ENCODE assay signal across 16 cellular contexts in the genomic region with DNA sequence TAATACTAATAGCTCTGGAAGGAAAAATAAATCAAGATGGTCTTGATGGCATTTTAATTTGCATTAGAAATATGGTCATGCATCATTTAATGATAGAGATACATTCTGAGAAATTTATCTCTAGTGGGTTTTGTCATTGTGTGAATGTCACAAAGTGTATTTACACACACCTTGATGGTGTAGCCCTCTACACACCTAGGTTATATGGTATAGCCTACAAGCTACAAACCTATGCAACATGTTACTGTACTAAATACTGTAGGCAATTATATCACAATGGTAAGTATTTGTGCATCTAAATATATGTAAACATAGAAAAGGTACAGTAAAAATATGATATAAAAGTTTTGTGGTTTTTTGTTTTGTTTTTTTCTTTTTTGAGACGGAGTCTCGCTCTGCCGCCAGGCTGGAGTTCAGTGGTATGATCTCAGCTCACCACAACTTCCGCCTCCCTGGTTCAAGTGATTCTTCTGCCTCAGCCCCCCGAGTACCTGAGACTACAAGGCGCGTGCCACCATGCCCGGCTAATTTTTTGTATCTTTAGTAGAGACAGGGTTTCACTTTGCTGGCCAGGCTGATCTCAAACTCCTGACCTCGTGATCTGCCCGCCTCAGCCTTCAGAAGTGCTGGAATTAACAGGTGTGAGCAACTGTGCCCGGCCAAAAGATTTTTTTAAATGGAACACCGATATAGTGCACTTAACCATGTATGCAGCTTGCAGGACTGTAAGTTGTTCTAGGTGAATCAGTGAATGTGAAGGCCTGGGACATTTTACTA.
DNase-seq lines count a peak whose midpoint lies in the region; ATAC-seq, FAIRE-seq and TF ChIP-seq lines count a peak whose summit lies in the region.
"Had no signal": no experiment of that assay in that cellular context is flagged by ENCODE, and none has a peak within 500 bp of the region (broad histone marks: within the 10 kb centered on the region; RNA-seq: fewer than 3 reads in every experiment).

No MANE protein-coding gene starts in this region.

- WGBS in GM12878 (ENCODE audit: insufficient coverage, insufficient replicate concordance, low lambda C conversion rate, missing lambda C conversion rate): 98% methylated on average over 12 of the region's 12 CpGs

- intact Hi-C loops in GM12878 (cut with micrococcal nuclease; ENCODE audit: unreplicated experiment): loop anchor here (5.0 kb wide), 1 partner anchor 49 kb away; no protein-coding TSS in a partner anchor

- H3K4me2 ChIP-seq in GM12878 (ENCODE audit: control insufficient read depth, insufficient read depth): peak overlapping the region; percentile 51
- H3K4me2 ChIP-seq: BLaER1 treated with 17β-estradiol and CSF1 and Interleukin-3, amounts not matched to agents 10 nM and 100 nM; PC-9 had no signal

- peak overlapping the region; percentile 76 for H3K4me3 Mint-ChIP-seq in activated CD8-positive, alpha-beta T cell treated with anti-CD3 and anti-CD28 coated beads, Interleukin-2, amount 10 ng/mL, durations not matched to agents 7 days and 5 days

- TF ChIP-seq EP300 in GM12878 (IDR thresholded peaks at IDR 0.05; ENCODE audit: borderline replicate concordance in 1 of 2, control insufficient read depth in 1 of 2, low read depth in 2 of 2, low read length in 2 of 2): no peak

- POLR2A ChIA-PET in activated CD8-positive, alpha-beta T cell treated with anti-CD3 and anti-CD28 coated beads, Interleukin-2, amount 10 ng/mL, durations not matched to agents 7 days and 5 days (lab: Charles Lee): interaction anchor here (0.6 to 1.8 kb wide), 3 partner anchors 8 to 127 kb away, joined by 3 to 10 read pairs (median 5); partner anchors contain the start of genes R3HDM1 and ZRANB3
- POLR2A ChIA-PET in GM12878 (lab: Charles Lee): no interaction called here

- in situ Hi-C loops in GM12878 (cut with MboI): no loop called here

- H4K20me1 ChIP-seq in GM12878 (ENCODE audit: control insufficient read depth, insufficient read depth): no peaks in the 10 kb centered on the region
- H4K20me1 ChIP-seq: BLaER1 treated with 17β-estradiol and CSF1 and Interleukin-3, amounts not matched to agents 10 nM and 100 nM had no signal

- H3K27ac Mint-ChIP-seq in activated CD8-positive, alpha-beta T cell treated with anti-CD3 and anti-CD28 coated beads, Interleukin-2, amount 10 ng/mL, durations not matched to agents 7 days and 5 days: peak overlapping the region; percentile 97

- BruUV-seq in GM12878 (replicated peaks; lab: Mats Ljungman, UMichigan): no TSS peak

- peaks cover 0 to 13% of the 10 kb centered on the region in 2 experiments for H3K36me3 ChIP-seq in GM12878 (ENCODE audit: control insufficient read depth in 2 of 2, insufficient read depth in 2 of 2, low read length in 1 of 2)

- H3K9me3 ChIP-seq in GM12878 (replicated peaks; ENCODE audit: control insufficient read depth, insufficient read depth, low read length): no peaks in the 10 kb centered on the region
- H3K9me3 ChIP-seq: BLaER1 treated with 17β-estradiol and CSF1 and Interleukin-3, amounts not matched to agents 10 nM and 100 nM; HAP-1; suprapubic skin had no signal

- no peaks in the 10 kb centered on the region for H3K9me3 Mint-ChIP-seq in activated CD8-positive, alpha-beta T cell treated with anti-CD3 and anti-CD28 coated beads, Interleukin-2, amount 10 ng/mL, durations not matched to agents 7 days and 5 days (ENCODE audit: insufficient read depth)

- peak overlapping the region; percentile 38; the same call in 1 of the 2 replicates for H3K4me3 ChIP-seq in GM12878
- H3K4me3 ChIP-seq: BLaER1 treated with 17β-estradiol and CSF1 and Interleukin-3, amounts not matched to agents 10 nM and 100 nM; HAP-1; PC-9; suprapubic skin had no signal

- TF ChIP-seq CTCF in GM12878 (IDR thresholded peaks at IDR 0.05 in 2 of 3, conservative IDR thresholded peaks at IDR 0.05 in 1 of 3; ENCODE audit: control insufficient read depth in 2 of 3, extremely low read depth in 1 of 3, insufficient read depth in 1 of 3, low read depth in 3 of 3, low read length in 3 of 3): no peak

- TF ChIP-seq POLR2A in H54 (IDR thresholded peaks at IDR 0.05; ENCODE audit: low read depth, low read length) (no peak), GM12878 (IDR thresholded peaks at IDR 0.05; ENCODE audit: low read depth, low read length) (no peak)

- peak; percentile 93 for ATAC-seq in activated CD8-positive, alpha-beta T cell treated with anti-CD3 and anti-CD28 coated beads, Interleukin-2, amount 10 ng/mL, durations not matched to agents 7 days and 5 days
- ATAC-seq in GM12878 (peak; percentile 96), HG03196 (IDR thresholded peaks at IDR 0.05; ENCODE audit: unreplicated experiment) (no peak)

- no peaks in the 10 kb centered on the region for H3K27me3 ChIP-seq in GM12878 (replicated peaks in 1 of 2; ENCODE audit: control insufficient read depth in 2 of 2, insufficient read depth in 2 of 2, low read length in 1 of 2)
- H3K27me3 ChIP-seq: BLaER1 treated with 17β-estradiol and CSF1 and Interleukin-3, amounts not matched to agents 10 nM and 100 nM; suprapubic skin had no signal

- no peaks in the 10 kb centered on the region for H3K79me2 ChIP-seq in GM12878 (ENCODE audit: control insufficient read depth, insufficient read depth, low read length)

- H3K36me3 Mint-ChIP-seq in activated CD8-positive, alpha-beta T cell treated with anti-CD3 and anti-CD28 coated beads, Interleukin-2, amount 10 ng/mL, durations not matched to agents 7 days and 5 days (ENCODE audit: low read depth): peaks cover 57% of the 10 kb centered on the region

- no peaks in the 10 kb centered on the region for H3K27me3 Mint-ChIP-seq in activated CD8-positive, alpha-beta T cell treated with anti-CD3 and anti-CD28 coated beads, Interleukin-2, amount 10 ng/mL, durations not matched to agents 7 days and 5 days (ENCODE audit: low read depth)

- CTCF ChIA-PET in activated CD8-positive, alpha-beta T cell treated with anti-CD3 and anti-CD28 coated beads, Interleukin-2, amount 10 ng/mL, durations not matched to agents 7 days and 5 days (lab: Charles Lee): interaction anchor here (0.8 to 3.0 kb wide), 8 partner anchors 31 to 726 kb away, joined by 3 to 10 read pairs (median 3); partner anchors contain the start of genes R3HDM1 and ZRANB3
- CTCF ChIA-PET in GM12878 (lab: Yijun Ruan, JAX): interaction anchor here (0.6 to 2.0 kb wide), 10 partner anchors 10 to 729 kb away, joined by 3 to 16 read pairs (median 3); partner anchors contain the start of genes R3HDM1 and ZRANB3

- FAIRE-seq in H54 (lab: Jason Lieb, UNC) (peak; percentile 58), GM12878 (lab: Jason Lieb, UNC) (peak; percentile 93)
- FAIRE-seq: endothelial cell of umbilical vein, islet of Langerhans had no signal

- DNase-seq in H54 (ENCODE audit: insufficient read length, low spot score) (no peak), GM12878 (ENCODE audit: low read depth, low spot score) (peak; percentile 38), ureter (ENCODE audit: low spot score) (no peak), mucosa of gallbladder (ENCODE audit: low spot score) (no peak), C1 segment of cervical spinal cord (lab: John Stamatoyannopoulos, UW) (no peak)
- DNase-seq in activated CD8-positive, alpha-beta T cell treated with anti-CD3 and anti-CD28 coated beads, Interleukin-2, amount 10 ng/mL, durations not matched to agents 7 days and 5 days: peak; percentile 87
- DNase-seq in stimulated activated CD8-positive, alpha-beta memory T cell treated with anti-CD3 and anti-CD28 coated beads, Interleukin-2, amount 100 ng/mL, for 48 hours (ENCODE audit: low read depth in 2 of 2): peak; percentile 12 to 20
- DNase-seq: NCI-H1092 treated with DMSO at 0.1 percent for 48 hours, PC-9 had no signal

- H3K27ac ChIP-seq in GM12878 (ENCODE audit: control insufficient read depth, insufficient read depth): peak overlapping the region; percentile 32
- H3K27ac ChIP-seq: BLaER1 treated with 17β-estradiol and CSF1 and Interleukin-3, amounts not matched to agents 10 nM and 100 nM; parathyroid adenoma; PC-9; suprapubic skin had no signal

- H2AFZ ChIP-seq in GM12878 (ENCODE audit: control insufficient read depth, low read depth, low read length): peak overlapping the region; percentile 61
- H2AFZ ChIP-seq: parathyroid adenoma, PC-9 had no signal

- SMC1A ChIA-PET in GM12878 (lab: Charles Lee; ENCODE audit: uncharacterized antibody, unreplicated experiment): interaction anchor here (0.6 to 2.0 kb wide), 13 partner anchors 10 to 565 kb away, joined by 3 to 10 read pairs (median 3); partner anchors contain the start of genes R3HDM1 and ZRANB3

- no peak for TF ChIP-seq RAD21 in GM12878 (IDR thresholded peaks at IDR 0.05; ENCODE audit: insufficient read depth, low read depth, low read length)

- RAD21 ChIA-PET in GM12878 (lab: Charles Lee; ENCODE audit: unreplicated experiment): interaction anchor here (0.5 to 2.1 kb wide), 8 partner anchors 10 to 726 kb away, joined by 3 to 7 read pairs (median 3); partner anchors contain the start of genes R3HDM1 and ZRANB3

- peaks cover 3% of the 10 kb centered on the region; the same call in 1 of the 2 replicates for H3K4me1 ChIP-seq in GM12878 (ENCODE audit: control insufficient read depth, insufficient read depth, low read length)
- H3K4me1 ChIP-seq: BLaER1 treated with 17β-estradiol and CSF1 and Interleukin-3, amounts not matched to agents 10 nM and 100 nM; parathyroid adenoma; suprapubic skin had no signal

- H3K4me1 Mint-ChIP-seq in activated CD8-positive, alpha-beta T cell treated with anti-CD3 and anti-CD28 coated beads, Interleukin-2, amount 10 ng/mL, durations not matched to agents 7 days and 5 days (ENCODE audit: low read depth): peaks cover 35% of the 10 kb centered on the region

- H3K9ac ChIP-seq in GM12878 (ENCODE audit: control insufficient read depth, insufficient read depth, low read length): 0 out of 2 replicates have a peak overlapping the region, but pooled peaks have one; percentile 13
- H3K9ac ChIP-seq: BLaER1 treated with 17β-estradiol and CSF1 and Interleukin-3, amounts not matched to agents 10 nM and 100 nM; parathyroid adenoma had no signal

TF ChIP-seq in GM12878, 131 proteins besides CTCF, POLR2A, EP300 and RAD21 (continues in another document):
- no peak for TF ChIP-seq CBX5 (IDR thresholded peaks at IDR 0.05; ENCODE audit: low read depth)
- no peak for TF ChIP-seq HDAC2 (IDR thresholded peaks at IDR 0.05)
- TF ChIP-seq ZBED1 (IDR thresholded peaks at IDR 0.05; ENCODE audit: borderline replicate concordance): no peak
- peak; percentile 94 for TF ChIP-seq RUNX3 (IDR thresholded peaks at IDR 0.05; ENCODE audit: low read length)
- TF ChIP-seq MYC (IDR thresholded peaks at IDR 0.05; ENCODE audit: insufficient read depth, insufficient read length, insufficient replicate concordance, low read length, severe bottlenecking): no peak
- peak; percentile 52 for TF ChIP-seq RAD51 (IDR thresholded peaks at IDR 0.05)
- TF ChIP-seq SMAD5 (IDR thresholded peaks at IDR 0.05; ENCODE audit: low read depth): no peak
- peak; percentile 17 for TF ChIP-seq MEF2B (IDR thresholded peaks at IDR 0.05; ENCODE audit: partially characterized antibody, poor library complexity, severe bottlenecking)
- no peak for TF ChIP-seq TARDBP (IDR thresholded peaks at IDR 0.05; ENCODE audit: borderline replicate concordance)
- no peak for TF ChIP-seq MYB (IDR thresholded peaks at IDR 0.05; ENCODE audit: borderline replicate concordance, low read depth, low read length)
- no peak for TF ChIP-seq KAT2A (conservative IDR thresholded peaks at IDR 0.05; ENCODE audit: control insufficient read depth, low read depth, low read length)

Comparison
In these comparisons a context has a peak if more than half of its experiments do, and no peak if none do; other contexts are left out.
1. DNase-seq: peak in activated CD8-positive, alpha-beta T cell treated with anti-CD3 and anti-CD28 coated beads, Interleukin-2, amount 10 ng/mL, durations not matched to agents 7 days and 5 days (single experiment), GM12878 (single experiment) and stimulated activated CD8-positive, alpha-beta memory T cell treated with anti-CD3 and anti-CD28 coated beads, Interleukin-2, amount 100 ng/mL, for 48 hours (2 of 2); none in H54 (single experiment), ureter (single experiment), mucosa of gallbladder (single experiment) and C1 segment of cervical spinal cord (0 of 14).